In genomic region chr15:87591521-87591920, GRCh38 we compare ENCODE assay signal across 19 cellular contexts.
"Had no signal": no experiment of that assay in that cellular context is flagged by ENCODE, and none has a peak within 500 bp of the region (broad histone marks: within the 10 kb centered on the region; RNA-seq: fewer than 3 reads in every experiment).

No MANE protein-coding gene starts in this region.

- H3K4me1 Mint-ChIP-seq: neural crest cell had no signal

- H3K27ac ChIP-seq: coronary artery, lower lobe of right lung, prostate gland, right atrium auricular region, thyroid gland had no signal

- H3K9me3 ChIP-seq: lower lobe of right lung, prostate gland, right atrium auricular region, thyroid gland had no signal

- H3K27ac Mint-ChIP-seq: natural killer cell treated with Interleukin-12 subunit alpha and Interleukin-12 subunit beta and Interleukin-15 and Interleukin-18, amount 100 ng/mL, for 72 hours; stimulated activated naive CD8-positive, alpha-beta T cell treated with anti-CD3 and anti-CD28 coated beads, Interleukin-15, amount 100 ng/mL, for 72 hours; type B pancreatic cell had no signal

- ATAC-seq: lower lobe of right lung; sciatic nerve; stimulated activated naive CD8-positive, alpha-beta T cell treated with anti-CD3 and anti-CD28 coated beads, Interleukin-15, amount 100 ng/mL, for 72 hours had no signal

- H3K4me2 ChIP-seq: smooth muscle cell had no signal

- H3K27me3 Mint-ChIP-seq: natural killer cell treated with Interleukin-12 subunit alpha and Interleukin-12 subunit beta and Interleukin-15 and Interleukin-18, amount 100 ng/mL, for 72 hours; stimulated activated naive CD8-positive, alpha-beta T cell treated with anti-CD3 and anti-CD28 coated beads, Interleukin-15, amount 100 ng/mL, for 72 hours had no signal

- H3K9me3 Mint-ChIP-seq: neural crest cell, type B pancreatic cell had no signal

- H3K36me3 ChIP-seq: lower lobe of right lung, prostate gland, right atrium auricular region, thyroid gland had no signal

- H3K4me1 ChIP-seq: lower lobe of right lung, prostate gland, right atrium auricular region, thyroid gland had no signal

- H3K27me3 ChIP-seq: right atrium auricular region, thyroid gland had no signal

- DNase-seq: dermis blood vessel endothelial cell; effector memory CD4-positive, alpha-beta T cell; left ventricle myocardium superior; lower lobe of right lung; stimulated activated CD4-positive, alpha-beta T cell treated with anti-CD3 and anti-CD28 coated beads, Interleukin-12 subunit alpha, Interleukin-12 subunit beta, amount 100 ng/mL, for 4 hours; stimulated activated CD4-positive, alpha-beta T cell treated with anti-CD3 and anti-CD28 coated beads, Interleukin-1b, Interleukin-23, amount 100 ng/mL, for 48 hours; stimulated activated CD4-positive, alpha-beta T cell treated with anti-CD3 and anti-CD28 coated beads, Interleukin-4, amount 100 ng/mL, for 1 hour; stimulated activated CD8-positive, alpha-beta memory T cell treated with anti-CD3 and anti-CD28 coated beads, Interleukin-4, amount 100 ng/mL, for 48 hours; stimulated activated naive CD4-positive, alpha-beta T cell; stimulated activated naive CD8-positive, alpha-beta T cell treated with anti-CD3 and anti-CD28 coated beads, Interleukin-15, amount 100 ng/mL, for 72 hours; thyroid gland had no signal

- H3K4me3 Mint-ChIP-seq: natural killer cell treated with Interleukin-12 subunit alpha and Interleukin-12 subunit beta and Interleukin-15 and Interleukin-18, amount 100 ng/mL, for 72 hours; neural crest cell; stimulated activated naive CD8-positive, alpha-beta T cell treated with anti-CD3 and anti-CD28 coated beads, Interleukin-15, amount 100 ng/mL, for 72 hours; type B pancreatic cell had no signal

- H3K4me3 ChIP-seq: coronary artery, lower lobe of right lung, prostate gland, right atrium auricular region, smooth muscle cell, thyroid gland had no signal

- H3K36me3 Mint-ChIP-seq: natural killer cell treated with Interleukin-12 subunit alpha and Interleukin-12 subunit beta and Interleukin-15 and Interleukin-18, amount 100 ng/mL, for 72 hours; type B pancreatic cell had no signal
